16 cellular contexts compared by ENCODE assay signal in the genomic region with DNA sequence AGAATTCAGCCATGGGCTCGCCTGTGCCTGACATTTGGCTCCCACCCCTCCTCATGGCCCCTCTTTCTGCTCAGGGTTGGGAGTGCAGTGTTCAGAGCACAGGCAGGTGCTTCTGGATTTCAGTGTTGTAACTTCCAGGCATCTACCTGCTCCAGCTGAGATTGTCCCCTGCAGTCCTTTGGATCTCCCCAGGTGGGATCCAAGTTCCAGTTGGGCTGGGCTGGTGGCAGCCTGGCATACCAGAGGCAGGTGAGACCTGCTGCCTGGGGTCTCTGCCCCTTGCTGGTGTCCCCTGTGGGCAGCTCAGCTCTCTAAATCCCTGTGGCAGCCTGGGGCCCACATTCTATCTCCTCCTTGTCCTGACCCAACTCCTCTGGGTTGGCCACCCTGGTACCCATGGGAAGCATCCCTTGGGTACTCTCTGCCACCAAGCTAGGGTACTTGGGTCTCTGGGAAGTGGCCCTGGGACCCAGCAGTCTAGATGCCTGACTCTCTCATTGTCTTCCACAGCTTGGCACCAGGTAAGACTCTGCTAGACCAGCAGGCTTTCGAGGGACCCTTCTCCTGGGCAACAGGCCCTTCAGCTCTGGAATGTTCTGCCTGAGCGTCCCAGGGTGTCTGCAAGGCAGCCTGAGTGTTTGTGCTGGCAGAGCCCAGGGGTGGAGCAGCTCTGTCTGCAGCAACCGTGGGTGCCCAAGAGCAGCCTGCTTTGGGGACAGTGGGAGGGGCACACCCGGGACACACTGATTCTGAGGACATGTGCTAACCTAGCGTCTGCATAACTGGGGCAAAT. TPM values are rescaled to one million over a fixed set of nuclear protein-coding genes. Genes with fewer than 3 reads are reported as not detected.
DNase-seq lines count a peak whose midpoint lies in the region; ATAC-seq, FAIRE-seq and TF ChIP-seq lines count a peak whose summit lies in the region.
"Had no signal": no experiment of that assay in that cellular context is flagged by ENCODE, and none has a peak within 500 bp of the region (broad histone marks: within the 10 kb centered on the region; RNA-seq: fewer than 3 reads in every experiment).

No MANE protein-coding gene starts in this region.

- ATAC-seq in activated naive CD8-positive, alpha-beta T cell treated with anti-CD3 and anti-CD28 coated beads, Interleukin-2, amount 10 ng/mL, durations not matched to agents 7 days and 5 days (ENCODE audit: low read depth) = peak; percentile 16
- ATAC-seq in activated naive CD8-positive, alpha-beta T cell treated with anti-CD3 and anti-CD28 coated beads, Interleukin-2, amount 50 U/mL, for 24 hours = no peak
- ATAC-seq in HepG2 (no peak; the same call in 2 of the 3 replicates), upper lobe of right lung (peak; percentile 92)

- H3K9ac ChIP-seq in HepG2 (ENCODE audit: insufficient read depth, low read depth, low read length) = no peak overlapping the region
- H3K9ac ChIP-seq: SK-N-SH had no signal

- no peak for TF ChIP-seq POLR2A in HepG2 (IDR thresholded peaks at IDR 0.05; ENCODE audit: insufficient read depth in 1 of 2, low read depth in 2 of 2, low read length in 2 of 2)

- H3K27ac Mint-ChIP-seq in activated naive CD8-positive, alpha-beta T cell treated with anti-CD3 and anti-CD28 coated beads, Interleukin-2, amount 10 ng/mL, durations not matched to agents 7 days and 5 days = peak overlapping the region; percentile 86
- no peak overlapping the region for H3K27ac Mint-ChIP-seq in activated naive CD8-positive, alpha-beta T cell treated with anti-CD3 and anti-CD28 coated beads, Interleukin-2, amount 50 U/mL, for 24 hours
- peak overlapping the region; percentile 2 for H3K27ac Mint-ChIP-seq in activated CD4-positive, alpha-beta memory T cell treated with anti-CD3 and anti-CD28 coated beads for 36 hours
- no peak overlapping the region for H3K27ac Mint-ChIP-seq in Caco-2 (ENCODE audit: unreplicated experiment)
- H3K27ac Mint-ChIP-seq: activated B cell treated with CpG ODN at 0.5 μM for 24 hours, memory B cell had no signal

- H3K4me1 ChIP-seq in HepG2 (ENCODE audit: insufficient read depth, low read length) (peaks cover 44% of the 10 kb centered on the region), upper lobe of right lung (peaks cover 9% of the 10 kb centered on the region), Caco-2 (no peaks in the 10 kb centered on the region), OCI-LY7 (ENCODE audit: insufficient read depth, low read length, poor library complexity, severe bottlenecking) (no peaks in the 10 kb centered on the region)

- TF ChIP-seq CTCF in HepG2 (CRISPR knock-in tag; IDR thresholded peaks at IDR 0.05) = no peak
- TF ChIP-seq CTCF in upper lobe of right lung (IDR thresholded peaks at IDR 0.05) = no peak
- TF ChIP-seq CTCF in Caco-2 (IDR thresholded peaks at IDR 0.05; ENCODE audit: insufficient read depth in 1 of 2, low read depth in 1 of 2, low read length in 1 of 2, severe bottlenecking in 1 of 2, unreplicated experiment in 1 of 2) = no peak
- no peak for TF ChIP-seq CTCF in OCI-LY7 (conservative IDR thresholded peaks at IDR 0.05; ENCODE audit: low read length)

- H3K36me3 ChIP-seq in HepG2 (replicated peaks in 1 of 2; ENCODE audit: control insufficient read depth in 1 of 2, insufficient read depth in 2 of 2, low read length in 2 of 2) (no peaks in the 10 kb centered on the region), upper lobe of right lung (no peaks in the 10 kb centered on the region), Caco-2 (ENCODE audit: control insufficient read depth, insufficient read depth, low read length) (no peaks in the 10 kb centered on the region), OCI-LY7 (ENCODE audit: insufficient read depth, low read length) (no peaks in the 10 kb centered on the region)

- H3K27me3 ChIP-seq in HepG2 (ENCODE audit: control insufficient read depth in 1 of 2, insufficient read depth in 2 of 2, low read length in 2 of 2) = no peaks in the 10 kb centered on the region
- H3K27me3 ChIP-seq in upper lobe of right lung = no peaks in the 10 kb centered on the region
- no peaks in the 10 kb centered on the region for H3K27me3 ChIP-seq in Caco-2 (replicated peaks; ENCODE audit: control insufficient read depth, insufficient read depth, low read length)

- peaks cover 2% of the 10 kb centered on the region for H3K27me3 Mint-ChIP-seq in activated naive CD8-positive, alpha-beta T cell treated with anti-CD3 and anti-CD28 coated beads, Interleukin-2, amount 10 ng/mL, durations not matched to agents 7 days and 5 days
- H3K27me3 Mint-ChIP-seq in activated naive CD8-positive, alpha-beta T cell treated with anti-CD3 and anti-CD28 coated beads, Interleukin-2, amount 50 U/mL, for 24 hours = no peaks in the 10 kb centered on the region
- H3K27me3 Mint-ChIP-seq in activated CD4-positive, alpha-beta memory T cell treated with anti-CD3 and anti-CD28 coated beads for 36 hours = no peaks in the 10 kb centered on the region
- H3K27me3 Mint-ChIP-seq in Caco-2 (ENCODE audit: insufficient read depth, unreplicated experiment) = no peaks in the 10 kb centered on the region

- no peak for DNase-seq in activated naive CD8-positive, alpha-beta T cell treated with anti-CD3 and anti-CD28 coated beads, Interleukin-2, amount 10 ng/mL, durations not matched to agents 7 days and 5 days
- DNase-seq in activated naive CD8-positive, alpha-beta T cell treated with anti-CD3 and anti-CD28 coated beads, Interleukin-2, amount 50 U/mL, for 24 hours = no peak
- no peak for DNase-seq in activated CD4-positive, alpha-beta memory T cell treated with anti-CD3 and anti-CD28 coated beads for 36 hours
- DNase-seq in HepG2 (ENCODE audit: low spot score) (no peak), upper lobe of right lung (peak; percentile 88), Caco-2 (no peak), epidermal melanocyte (ENCODE audit: insufficient read length, low spot score) (no peak), OCI-LY7 (ENCODE audit: low spot score) (no peak)
- DNase-seq: activated B cell treated with CpG ODN at 0.5 μM for 24 hours; activated T-cell treated with anti-CD3 and anti-CD28 coated beads, Interleukin-2, amount 50 U/mL, for 1 hour; MV-4-11; NCI-H2171 treated with DMSO at 0.1 percent for 48 hours; nucleus accumbens; SK-N-SH; stimulated activated CD4-positive, alpha-beta T cell treated with anti-CD3 and anti-CD28 coated beads, Interleukin-12 subunit alpha, Interleukin-12 subunit beta, amount 100 ng/mL, for 4 hours had no signal

- H3K4me3 ChIP-seq in HepG2 (replicated peaks in 1 of 3; ENCODE audit: insufficient read depth in 1 of 3, low read depth in 2 of 3, low read length in 3 of 3) = no peak overlapping the region
- H3K4me3 ChIP-seq in upper lobe of right lung = no peak overlapping the region
- H3K4me3 ChIP-seq in Caco-2 (ENCODE audit: low read depth, low read length) = no peak overlapping the region
- no peak overlapping the region for H3K4me3 ChIP-seq in OCI-LY7 (ENCODE audit: low read depth, low read length, poor library complexity, severe bottlenecking)

- CTCF ChIA-PET in activated CD4-positive, alpha-beta memory T cell treated with anti-CD3 and anti-CD28 coated beads for 36 hours (lab: Charles Lee) = interaction anchor here (0.6 kb wide), 1 partner anchor 112 kb away, joined by 3 read pairs; no protein-coding TSS in a partner anchor
- CTCF ChIA-PET in HepG2 (lab: Yijun Ruan, JAX; ENCODE audit: low intra/inter-chr PET ratio, low total read pairs) (no interaction called here), Caco-2 (lab: Charles Lee) (no interaction called here), OCI-LY7 (lab: Charles Lee; ENCODE audit: unreplicated experiment) (no interaction called here)

- H3K27ac ChIP-seq in HepG2 (ENCODE audit: extremely low read length, insufficient read depth, low read length) (no peak overlapping the region), upper lobe of right lung (peak overlapping the region; percentile 12), OCI-LY7 (ENCODE audit: low read depth, low read length, poor library complexity, severe bottlenecking) (no peak overlapping the region)

- BruUV-seq in HepG2 (replicated peaks; lab: Mats Ljungman, UMichigan) (no TSS peak), Caco-2 (replicated peaks; lab: Mats Ljungman, UMichigan) (no TSS peak), OCI-LY7 (replicated peaks; lab: Mats Ljungman, UMichigan) (no TSS peak)

- H3K4me2 ChIP-seq in HepG2 (ENCODE audit: low read depth, low read length) (no peak overlapping the region), OCI-LY7 (ENCODE audit: low read length) (no peak overlapping the region)
- H3K4me2 ChIP-seq: SK-N-SH had no signal

- H2AFZ ChIP-seq in HepG2 (ENCODE audit: low read length) (no peak overlapping the region), OCI-LY7 (ENCODE audit: low read length) (no peak overlapping the region)

- TF ChIP-seq EP300 in HepG2 (IDR thresholded peaks at IDR 0.05; ENCODE audit: low read depth in 2 of 2, low read length in 2 of 2) (no peak), HepG2 (CRISPR knock-in tag; IDR thresholded peaks at IDR 0.05; ENCODE audit: borderline replicate concordance) (no peak)

- intact Hi-C loops in activated CD4-positive, alpha-beta memory T cell treated with anti-CD3 and anti-CD28 coated beads for 36 hours (cut with micrococcal nuclease) = no loop called here
- intact Hi-C loops in HepG2 (cut with micrococcal nuclease; ENCODE audit: unreplicated experiment) (no loop called here), upper lobe of right lung (cut with DNase I) (no loop called here), Caco-2 (cut with micrococcal nuclease; ENCODE audit: unreplicated experiment) (loop anchor here (5.0 kb wide), 1 partner anchor 1087 kb away; no protein-coding TSS in a partner anchor), OCI-LY7 (cut with micrococcal nuclease; ENCODE audit: unreplicated experiment) (no loop called here)

- no peak for TF ChIP-seq RAD21 in HepG2 (CRISPR knock-in tag; IDR thresholded peaks at IDR 0.05)

- H3K36me3 Mint-ChIP-seq in activated naive CD8-positive, alpha-beta T cell treated with anti-CD3 and anti-CD28 coated beads, Interleukin-2, amount 10 ng/mL, durations not matched to agents 7 days and 5 days = no peaks in the 10 kb centered on the region
- H3K36me3 Mint-ChIP-seq in activated naive CD8-positive, alpha-beta T cell treated with anti-CD3 and anti-CD28 coated beads, Interleukin-2, amount 50 U/mL, for 24 hours (ENCODE audit: low read depth) = no peaks in the 10 kb centered on the region
- H3K36me3 Mint-ChIP-seq in activated CD4-positive, alpha-beta memory T cell treated with anti-CD3 and anti-CD28 coated beads for 36 hours = no peaks in the 10 kb centered on the region
- H3K36me3 Mint-ChIP-seq in Caco-2 (ENCODE audit: insufficient read depth, unreplicated experiment) = no peaks in the 10 kb centered on the region
- H3K36me3 Mint-ChIP-seq: memory B cell had no signal

- H3K9me2 ChIP-seq in OCI-LY7 (ENCODE audit: insufficient read depth, low read length) = no peaks in the 10 kb centered on the region
- H3K9me2 ChIP-seq: SK-N-SH had no signal

- WGBS in HepG2 (ENCODE audit: low lambda C conversion rate) = 51% methylated on average over 5 of the region's 6 CpGs

- POLR2A ChIA-PET in activated naive CD8-positive, alpha-beta T cell treated with anti-CD3 and anti-CD28 coated beads, Interleukin-2, amount 10 ng/mL, durations not matched to agents 7 days and 5 days (lab: Charles Lee) = interaction anchor here (1.0 to 1.2 kb wide), 2 partner anchors 131 to 576 kb away, joined by 3 to 4 read pairs; partner anchors contain the start of gene TNRC6C
- POLR2A ChIA-PET in activated CD4-positive, alpha-beta memory T cell treated with anti-CD3 and anti-CD28 coated beads for 36 hours (lab: Charles Lee) = interaction anchor here (1.3 kb wide), 1 partner anchor 14 kb away, joined by 3 read pairs; no protein-coding TSS in a partner anchor
- POLR2A ChIA-PET in HepG2 (lab: Yijun Ruan, JAX) (interaction anchor here (1.7 kb wide), 1 partner anchor 58 kb away, joined by 5 read pairs; no protein-coding TSS in a partner anchor), Caco-2 (lab: Charles Lee) (no interaction called here), OCI-LY7 (lab: Charles Lee) (no interaction called here)

- in situ Hi-C loops in HepG2 (cut with HindIII; ENCODE audit: extremely low pct_ligation_motif_present, low pct_unique_long_range_greater_than_20kb) = no loop called here

- no peak for FAIRE-seq in HepG2 (lab: Jason Lieb, UNC)

- no peaks in the 10 kb centered on the region for H4K20me1 ChIP-seq in HepG2 (ENCODE audit: insufficient read depth, low read length)
- no peaks in the 10 kb centered on the region for H4K20me1 ChIP-seq in OCI-LY7 (ENCODE audit: insufficient read depth, low read length)

- H3K4me3 Mint-ChIP-seq in activated naive CD8-positive, alpha-beta T cell treated with anti-CD3 and anti-CD28 coated beads, Interleukin-2, amount 10 ng/mL, durations not matched to agents 7 days and 5 days = peak overlapping the region; percentile 57
- no peak overlapping the region for H3K4me3 Mint-ChIP-seq in activated naive CD8-positive, alpha-beta T cell treated with anti-CD3 and anti-CD28 coated beads, Interleukin-2, amount 50 U/mL, for 24 hours
- H3K4me3 Mint-ChIP-seq in activated CD4-positive, alpha-beta memory T cell treated with anti-CD3 and anti-CD28 coated beads for 36 hours = no peak overlapping the region
- no peak overlapping the region for H3K4me3 Mint-ChIP-seq in Caco-2 (ENCODE audit: unreplicated experiment)
- H3K4me3 Mint-ChIP-seq: activated B cell treated with CpG ODN at 0.5 μM for 24 hours, memory B cell had no signal

- H3K9me3 ChIP-seq in HepG2 (ENCODE audit: low read length) (no peaks in the 10 kb centered on the region), upper lobe of right lung (no peaks in the 10 kb centered on the region), Caco-2 (no peaks in the 10 kb centered on the region), OCI-LY7 (ENCODE audit: low read length) (no peaks in the 10 kb centered on the region)
- H3K9me3 ChIP-seq: SK-N-SH had no signal

- no peaks in the 10 kb centered on the region for H3K9me3 Mint-ChIP-seq in activated naive CD8-positive, alpha-beta T cell treated with anti-CD3 and anti-CD28 coated beads, Interleukin-2, amount 10 ng/mL, durations not matched to agents 7 days and 5 days
- H3K9me3 Mint-ChIP-seq in activated naive CD8-positive, alpha-beta T cell treated with anti-CD3 and anti-CD28 coated beads, Interleukin-2, amount 50 U/mL, for 24 hours = no peaks in the 10 kb centered on the region
- H3K9me3 Mint-ChIP-seq in activated CD4-positive, alpha-beta memory T cell treated with anti-CD3 and anti-CD28 coated beads for 36 hours = no peaks in the 10 kb centered on the region
- no peaks in the 10 kb centered on the region for H3K9me3 Mint-ChIP-seq in Caco-2 (ENCODE audit: unreplicated experiment)
- H3K9me3 Mint-ChIP-seq: activated B cell treated with CpG ODN at 0.5 μM for 24 hours, memory B cell had no signal

- H3K79me2 ChIP-seq in HepG2 (ENCODE audit: insufficient read depth, low read length) (no peaks in the 10 kb centered on the region), OCI-LY7 (ENCODE audit: insufficient read depth, low read depth, low read length) (no peaks in the 10 kb centered on the region)

- peaks cover 25% of the 10 kb centered on the region for H3K4me1 Mint-ChIP-seq in activated naive CD8-positive, alpha-beta T cell treated with anti-CD3 and anti-CD28 coated beads, Interleukin-2, amount 10 ng/mL, durations not matched to agents 7 days and 5 days
- H3K4me1 Mint-ChIP-seq in activated naive CD8-positive, alpha-beta T cell treated with anti-CD3 and anti-CD28 coated beads, Interleukin-2, amount 50 U/mL, for 24 hours = peaks cover 29% of the 10 kb centered on the region
- peaks cover 34% of the 10 kb centered on the region for H3K4me1 Mint-ChIP-seq in activated CD4-positive, alpha-beta memory T cell treated with anti-CD3 and anti-CD28 coated beads for 36 hours (ENCODE audit: low read depth)
- peaks cover 6% of the 10 kb centered on the region for H3K4me1 Mint-ChIP-seq in Caco-2 (ENCODE audit: low read depth, unreplicated experiment)
- H3K4me1 Mint-ChIP-seq: activated B cell treated with CpG ODN at 0.5 μM for 24 hours had no signal

RNA-seq across cellular contexts. Expression of gene DNAH17, which starts 42.5 kb away (rescaled TPM):
- under 1 TPM; 0.03 to 0.44 TPM for total RNA-seq in activated naive CD8-positive, alpha-beta T cell treated with anti-CD3 and anti-CD28 coated beads, Interleukin-2, amount 10 ng/mL, durations not matched to agents 7 days and 5 days
- under 1 TPM; 0.21 to 0.29 TPM for total RNA-seq in activated CD4-positive, alpha-beta memory T cell treated with anti-CD3 and anti-CD28 coated beads for 36 hours
- 0.86 and 0.90 TPM in 2 replicates for total RNA-seq in HepG2 (2016; rRNA removed; fragmentation: Illumina TruSeq; extraction: Trizol)
- total RNA-seq in HepG2 (2016; cell fraction: cytosol; rRNA removed; fragmentation: Illumina TruSeq; extraction: Trizol; ENCODE audit: low read depth) = 0.51 and 0.79 TPM in 2 replicates
- 0.28 and 1.4 TPM in 2 replicates for total RNA-seq in HepG2 (2016; cell fraction: insoluble cytoplasmic fraction; rRNA removed; fragmentation: Illumina TruSeq; extraction: Trizol)
- 0.34 and 0.46 TPM in 2 replicates for total RNA-seq in HepG2 (2016; cell fraction: membrane; rRNA removed; fragmentation: Illumina TruSeq; extraction: Trizol)
- total RNA-seq in HepG2 (2016; cell fraction: nucleus; rRNA removed; fragmentation: Illumina TruSeq; extraction: Trizol) = 1.9 and 2.2 TPM in 2 replicates
- polyA plus RNA-seq in HepG2 (2011; rRNA removed) = 1.6 and 1.8 TPM in 2 replicates
- 0.98 and 1.4 TPM in 2 replicates for polyA plus RNA-seq in HepG2 (2011; cell fraction: cytosol; rRNA removed)
- 8.8 and 9.2 TPM in 2 replicates for polyA plus RNA-seq in HepG2 (2011; cell fraction: nucleus; rRNA removed)
- polyA plus RNA-seq in HepG2 (2012) = 3.3 and 4.0 TPM in 2 replicates
- polyA plus RNA-seq in HepG2 (2016; cell fraction: cytosol; fragmentation: Illumina TruSeq; extraction: Trizol; ENCODE audit: low read depth) = 0.34 and 0.66 TPM in 2 replicates
- polyA plus RNA-seq in HepG2 (2016; cell fraction: insoluble cytoplasmic fraction; fragmentation: Illumina TruSeq; extraction: Trizol; ENCODE audit: low read depth) = 1.1 and 1.3 TPM in 2 replicates
- polyA plus RNA-seq in HepG2 (2016; cell fraction: membrane; fragmentation: Illumina TruSeq; extraction: Trizol; ENCODE audit: low read depth) = 0.31 and 1.2 TPM in 2 replicates
- polyA plus RNA-seq in HepG2 (2016; cell fraction: nucleus; fragmentation: Illumina TruSeq; extraction: Trizol; ENCODE audit: insufficient read depth, low read depth) = 2.7 and 3.1 TPM in 2 replicates
- 2.5 and 3.0 TPM in 2 replicates for polyA minus RNA-seq in HepG2 (2011; rRNA and poly(A)+ RNA removed; ENCODE audit: low replicate concordance)
- polyA minus RNA-seq in HepG2 (2011; cell fraction: cytosol; rRNA and poly(A)+ RNA removed) = 0.89 and 1.5 TPM in 2 replicates
- polyA minus RNA-seq in HepG2 (2011; cell fraction: nucleus; rRNA and poly(A)+ RNA removed) = 6.1 and 6.3 TPM in 2 replicates
- 2.8 TPM for total RNA-seq in upper lobe of right lung
- 0.23 and 0.32 TPM in 2 replicates for total RNA-seq in Caco-2 (2022)
- 1.1 and 2.3 TPM in 2 replicates for total RNA-seq in OCI-LY7 (2014; rRNA removed; shearing (Covaris generic))
- 0.57 and 0.89 TPM in 2 replicates for total RNA-seq in OCI-LY7 (2022)
- polyA plus RNA-seq: SK-N-SH had no signal

Comparison
In these comparisons a context has a peak if more than half of its experiments do, and no peak if none do; other contexts are left out.
1. ATAC-seq: peak in activated naive CD8-positive, alpha-beta T cell treated with anti-CD3 and anti-CD28 coated beads, Interleukin-2, amount 10 ng/mL, durations not matched to agents 7 days and 5 days (single experiment) and upper lobe of right lung (single experiment); none in activated naive CD8-positive, alpha-beta T cell treated with anti-CD3 and anti-CD28 coated beads, Interleukin-2, amount 50 U/mL, for 24 hours (single experiment) and HepG2 (single experiment).
2. H3K27ac Mint-ChIP-seq: peak in activated naive CD8-positive, alpha-beta T cell treated with anti-CD3 and anti-CD28 coated beads, Interleukin-2, amount 10 ng/mL, durations not matched to agents 7 days and 5 days (single experiment) and activated CD4-positive, alpha-beta memory T cell treated with anti-CD3 and anti-CD28 coated beads for 36 hours (single experiment); none in activated naive CD8-positive, alpha-beta T cell treated with anti-CD3 and anti-CD28 coated beads, Interleukin-2, amount 50 U/mL, for 24 hours (single experiment) and Caco-2 (single experiment).
3. POLR2A ChIA-PET loops: an anchor here in activated naive CD8-positive, alpha-beta T cell treated with anti-CD3 and anti-CD28 coated beads, Interleukin-2, amount 10 ng/mL, durations not matched to agents 7 days and 5 days (1.0 to 1.2 kb wide), activated CD4-positive, alpha-beta memory T cell treated with anti-CD3 and anti-CD28 coated beads for 36 hours (1.3 kb wide) and HepG2 (1.7 kb wide); none called in Caco-2 and OCI-LY7.